Comparison of ENCODE assay signal across 1 cellular context in the genomic region with DNA sequence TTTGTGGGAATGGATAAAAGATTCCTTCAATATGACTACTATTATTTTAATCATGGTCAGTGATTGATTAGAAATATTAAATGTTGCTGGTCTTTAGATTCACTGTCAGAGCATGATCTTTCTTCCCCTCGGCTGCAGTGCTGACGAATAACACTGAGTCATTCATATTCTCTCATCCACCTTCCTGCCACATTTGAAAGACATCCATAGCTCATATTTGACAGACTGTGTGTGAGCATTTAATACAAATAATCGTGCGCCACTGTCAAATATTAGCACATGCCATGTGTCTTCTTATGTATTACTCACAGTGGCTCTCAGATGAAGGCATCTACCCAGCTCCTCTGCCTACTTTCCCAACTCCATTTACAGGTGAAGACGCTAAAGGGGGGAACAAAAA.
TF ChIP-seq lines count a peak whose summit lies in the region.

No MANE protein-coding gene starts in this region.

TF ChIP-seq in endothelial cell of umbilical vein, 7 proteins besides CTCF, POLR2A, EP300 and RAD21:
- TF ChIP-seq FOS (IDR thresholded peaks at IDR 0.05; ENCODE audit: borderline replicate concordance, insufficient read depth, low read length) (peak; percentile 52), MYC (IDR thresholded peaks at IDR 0.05; ENCODE audit: low read depth, low read length) (no peak), JUN (IDR thresholded peaks at IDR 0.05; ENCODE audit: borderline replicate concordance, insufficient read depth, insufficient read length, low read depth) (peak; percentile 40)
